ENCODE assay signal across 29 cellular contexts in genomic region chr7:31971049-31971665, GRCh38.
"Had no signal": no experiment of that assay in that cellular context is flagged by ENCODE, and none has a peak within 500 bp of the region (broad histone marks: within the 10 kb centered on the region; RNA-seq: fewer than 3 reads in every experiment).

No MANE protein-coding gene starts in this region.

- H3K9me3 ChIP-seq: ovary, psoas muscle, right lobe of liver, sigmoid colon, suprapubic skin, testis, tibial artery, transverse colon, upper lobe of right lung, uterus had no signal

- H3K36me3 Mint-ChIP-seq: natural killer cell; neural progenitor cell; stimulated activated memory B cell treated with anti-CD40 and anti-IgM and Interleukin-4, amounts not matched to agents 10 μg/mL and 1 μg/mL and 100 μg/mL, for 72 hours; type B pancreatic cell had no signal

- H3K36me3 ChIP-seq: neural progenitor cell, ovary, right lobe of liver, sigmoid colon, suprapubic skin, tibial artery, transverse colon, upper lobe of right lung, uterus had no signal

- H3K4me3 ChIP-seq: neural progenitor cell, ovary, psoas muscle, right lobe of liver, sigmoid colon, suprapubic skin, testis, tibial artery, transverse colon, upper lobe of right lung, uterus had no signal

- FAIRE-seq: small intestine had no signal

- H3K4me1 Mint-ChIP-seq: nephron; neural progenitor cell; stimulated activated memory B cell treated with anti-CD40 and anti-IgM and Interleukin-4, amounts not matched to agents 10 μg/mL and 1 μg/mL and 100 μg/mL, for 72 hours; stimulated activated naive CD8-positive, alpha-beta T cell treated with anti-CD3 and anti-CD28 coated beads, Interleukin-15, amount 100 ng/mL, for 72 hours had no signal

- ATAC-seq: natural killer cell; psoas muscle; right cardiac atrium; right lobe of liver; stimulated activated memory B cell treated with anti-CD40 and anti-IgM and Interleukin-4, amounts not matched to agents 10 μg/mL and 1 μg/mL and 100 μg/mL, for 72 hours; stimulated activated naive CD8-positive, alpha-beta T cell treated with anti-CD3 and anti-CD28 coated beads, Interleukin-15, amount 100 ng/mL, for 72 hours; stimulated activated naive CD8-positive, alpha-beta T cell treated with anti-CD3 and anti-CD28 coated beads, Interleukin-15, Interleukin-2, amounts not matched to agents 100 U/mL and 50 U/mL, for 24 hours; upper lobe of right lung had no signal

- H3K4me2 ChIP-seq: neural progenitor cell had no signal

- H3K27ac Mint-ChIP-seq: natural killer cell; nephron; neural progenitor cell; progenitor cell of endocrine pancreas; stimulated activated memory B cell treated with anti-CD40 and anti-IgM and Interleukin-4, amounts not matched to agents 10 μg/mL and 1 μg/mL and 100 μg/mL, for 72 hours; type B pancreatic cell had no signal

- H3K9me3 Mint-ChIP-seq: type B pancreatic cell had no signal

- H3K4me1 ChIP-seq: neural progenitor cell, parathyroid adenoma, psoas muscle, right lobe of liver, sigmoid colon, suprapubic skin, testis, tibial artery, transverse colon, upper lobe of right lung, uterus had no signal

- H3K79me2 ChIP-seq: parathyroid adenoma had no signal

- H3K27ac ChIP-seq: neural progenitor cell, ovary, parathyroid adenoma, psoas muscle, right lobe of liver, sigmoid colon, suprapubic skin, testis, tibial artery, transverse colon, upper lobe of right lung, uterus had no signal

- H3K27me3 Mint-ChIP-seq: progenitor cell of endocrine pancreas; stimulated activated memory B cell treated with anti-CD40 and anti-IgM and Interleukin-4, amounts not matched to agents 10 μg/mL and 1 μg/mL and 100 μg/mL, for 72 hours; stimulated activated naive CD8-positive, alpha-beta T cell treated with anti-CD3 and anti-CD28 coated beads, Interleukin-15, amount 100 ng/mL, for 72 hours; type B pancreatic cell had no signal

- H3K4me3 Mint-ChIP-seq: natural killer cell; nephron; neural progenitor cell; stimulated activated memory B cell treated with anti-CD40 and anti-IgM and Interleukin-4, amounts not matched to agents 10 μg/mL and 1 μg/mL and 100 μg/mL, for 72 hours; stimulated activated naive CD8-positive, alpha-beta T cell treated with anti-CD3 and anti-CD28 coated beads, Interleukin-15, amount 100 ng/mL, for 72 hours; type B pancreatic cell had no signal

- H2AFZ ChIP-seq: neural progenitor cell, parathyroid adenoma had no signal

- H3K27me3 ChIP-seq: neural progenitor cell, ovary, right lobe of liver, sigmoid colon, suprapubic skin, testis, tibial artery, transverse colon, upper lobe of right lung, uterus had no signal

- DNase-seq: natural killer cell; occipital lobe; ovary; posterior cingulate gyrus; psoas muscle; right cardiac atrium; right lobe of liver; sigmoid colon; small intestine; stimulated activated CD4-positive, alpha-beta T cell treated with anti-CD3 and anti-CD28 coated beads, Interleukin-1b, Interleukin-23, amount 100 ng/mL, for 48 hours; stimulated activated CD4-positive, alpha-beta T cell treated with anti-CD3 and anti-CD28 coated beads, Interleukin-4, amount 100 ng/mL, for 1 hour; stimulated activated CD4-positive, alpha-beta T cell treated with anti-CD3 and anti-CD28 coated beads, Interleukin-4, amount 100 ng/mL, for 4 hours; stimulated activated CD8-positive, alpha-beta memory T cell treated with anti-CD3 and anti-CD28 coated beads, Interleukin-4, amount 100 ng/mL, for 48 hours; stimulated activated naive CD4-positive, alpha-beta T cell; stimulated activated naive CD8-positive, alpha-beta T cell treated with anti-CD3 and anti-CD28 coated beads, Interleukin-15, amount 100 ng/mL, for 72 hours; stimulated activated naive CD8-positive, alpha-beta T cell treated with anti-CD3 and anti-CD28 coated beads, Interleukin-15, Interleukin-2, amounts not matched to agents 100 U/mL and 50 U/mL, for 24 hours; substantia nigra; testis; tibial artery; transverse colon; upper lobe of right lung; uterus had no signal

- H3K9ac ChIP-seq: neural progenitor cell, parathyroid adenoma had no signal
